ENCODE assay signal across 30 cellular contexts in genomic region chr7:83835424-83835823, GRCh38.
DNase-seq lines count a peak whose midpoint lies in the region; TF ChIP-seq lines count a peak whose summit lies in the region.
"Had no signal": no experiment of that assay in that cellular context is flagged by ENCODE, and none has a peak within 500 bp of the region (broad histone marks: within the 10 kb centered on the region; RNA-seq: fewer than 3 reads in every experiment).

No MANE protein-coding gene starts in this region.

- CTCF ChIA-PET in mammary epithelial cell (lab: Charles Lee; ENCODE audit: low non-redundant PET), result no interaction called here

- TF ChIP-seq POLR2A in breast epithelium (IDR thresholded peaks at IDR 0.05), result no peak
- TF ChIP-seq POLR2A in testis (IDR thresholded peaks at IDR 0.05), result no peak

- H3K79me2 ChIP-seq in mammary epithelial cell (ENCODE audit: insufficient read depth, low read length), result no peaks in the 10 kb centered on the region

- no peak overlapping the region for H3K9ac ChIP-seq in mammary epithelial cell (ENCODE audit: insufficient read depth, low read length)
- H3K9ac ChIP-seq: KMS-11 had no signal

- peak overlapping the region; percentile 30 for H3K4me2 ChIP-seq in mammary epithelial cell (ENCODE audit: insufficient read depth, low read depth, low read length)
- H3K4me2 ChIP-seq: KMS-11 had no signal

- H3K36me3 ChIP-seq in mammary epithelial cell (ENCODE audit: insufficient read depth, low read length) (no peaks in the 10 kb centered on the region), breast epithelium (no peaks in the 10 kb centered on the region), testis (ENCODE audit: low read depth, missing control alignments) (no peaks in the 10 kb centered on the region), tibial artery (no peaks in the 10 kb centered on the region)
- H3K36me3 ChIP-seq: brain microvascular endothelial cell, left lung, pancreas, suprapubic skin had no signal

- no peak for TF ChIP-seq CTCF in mammary epithelial cell (conservative IDR thresholded peaks at IDR 0.05 in 1 of 2, IDR thresholded peaks at IDR 0.05 in 1 of 2; ENCODE audit: extremely low read depth in 1 of 2, insufficient read depth in 1 of 2, low read depth in 1 of 2, low read length in 2 of 2)
- no peak for TF ChIP-seq CTCF in breast epithelium (IDR thresholded peaks at IDR 0.05)
- TF ChIP-seq CTCF in testis (IDR thresholded peaks at IDR 0.05), result no peak
- no peak for TF ChIP-seq CTCF in tibial artery (IDR thresholded peaks at IDR 0.05)

- no peak overlapping the region for H3K27ac ChIP-seq in mammary epithelial cell (ENCODE audit: insufficient read depth, low read depth, low read length)
- H3K27ac ChIP-seq in breast epithelium, result peak overlapping the region in 1 of 2 donors; percentile 1
- no peak overlapping the region for H3K27ac ChIP-seq in testis
- H3K27ac ChIP-seq in tibial artery, result no peak overlapping the region
- H3K27ac ChIP-seq: brain microvascular endothelial cell, KMS-11, left lung, pancreas, RWPE1, SK-N-MC, skin epidermis, suprapubic skin had no signal

- H3K4me1 ChIP-seq in mammary epithelial cell (ENCODE audit: insufficient read depth, low read length), result no peaks in the 10 kb centered on the region
- no peaks in the 10 kb centered on the region for H3K4me1 ChIP-seq in breast epithelium
- no peaks in the 10 kb centered on the region for H3K4me1 ChIP-seq in testis
- no peaks in the 10 kb centered on the region for H3K4me1 ChIP-seq in tibial artery
- H3K4me1 ChIP-seq: left lung, pancreas, suprapubic skin had no signal

- BruUV-seq in mammary epithelial cell (replicated peaks; lab: Mats Ljungman, UMichigan), result no TSS peak

- dilution Hi-C loops in mammary epithelial cell (cut with HindIII; ENCODE audit: low sequenced_read_pairs), result no loop called here

- H3K9me3 ChIP-seq in mammary epithelial cell (replicated peaks; ENCODE audit: insufficient read depth, low read length), result no peaks in the 10 kb centered on the region
- H3K9me3 ChIP-seq in breast epithelium, result no peaks in the 10 kb centered on the region
- no peaks in the 10 kb centered on the region for H3K9me3 ChIP-seq in testis
- no peaks in the 10 kb centered on the region for H3K9me3 ChIP-seq in tibial artery
- H3K9me3 ChIP-seq: left lung, pancreas, suprapubic skin had no signal

- in situ Hi-C loops in mammary epithelial cell (cut with MboI; ENCODE audit: low sequenced_read_pairs in 2 of 2) (no loop called here), SK-MEL-5 (cut with HindIII; ENCODE audit: low pct_unique_long_range_greater_than_20kb, low sequenced_read_pairs) (no loop called here)

- no peaks in the 10 kb centered on the region for H4K20me1 ChIP-seq in mammary epithelial cell (ENCODE audit: insufficient read depth, low read length)

- H3K27me3 ChIP-seq in mammary epithelial cell (ENCODE audit: insufficient read depth, low read length), result no peaks in the 10 kb centered on the region
- no peaks in the 10 kb centered on the region for H3K27me3 ChIP-seq in breast epithelium
- H3K27me3 ChIP-seq in testis, result no peaks in the 10 kb centered on the region
- no peaks in the 10 kb centered on the region for H3K27me3 ChIP-seq in tibial artery
- H3K27me3 ChIP-seq: brain microvascular endothelial cell, left lung, pancreas, suprapubic skin had no signal

- no peak overlapping the region for H2AFZ ChIP-seq in mammary epithelial cell (ENCODE audit: low read depth, low read length)

- DNase-seq in mammary epithelial cell (peak; percentile 17), breast epithelium (ENCODE audit: low spot score in 2 of 2) (no peak), SK-MEL-5 (ENCODE audit: low read depth, low spot score) (peak; percentile 92), fibroblast of gingiva (ENCODE audit: low read depth) (peak; percentile 3), testis (no peak), inferior parietal cortex (ENCODE audit: extremely low spot score) (no peak), tibial artery (no peak)
- no peak for DNase-seq in stimulated activated CD4-positive, alpha-beta T cell treated with anti-CD3 and anti-CD28 coated beads, Interleukin-1b, Interleukin-23, amount 100 ng/mL, for 48 hours
- DNase-seq: 8988T; activated CD4-positive, alpha-beta T cell treated with anti-CD3 and anti-CD28 coated beads, Interleukin-2, amount 50 U/mL, for 4 hours; activated naive CD4-positive, alpha-beta T cell; brain microvascular endothelial cell; DMS79 treated with DMSO at 0.1 percent for 48 hours; GDM1; glutamatergic neuron; H7; islet precursor cell; left lung; mesenchymal stem cell; MM.1S; NCI-H1436 treated with DMSO at 0.1 percent for 48 hours; NCI-H2107; NCI-H748 treated with DMSO at 0.1 percent for 48 hours; pancreas; stimulated activated naive CD4-positive, alpha-beta T cell had no signal

- H3K4me3 ChIP-seq in mammary epithelial cell (replicated peaks in 1 of 3; ENCODE audit: insufficient read depth in 1 of 3, low read depth in 2 of 3, low read length in 3 of 3) (no peak overlapping the region), breast epithelium (no peak overlapping the region), testis (no peak overlapping the region), tibial artery (no peak overlapping the region)
- H3K4me3 ChIP-seq: left lung, pancreas, SK-N-MC, skin epidermis, suprapubic skin had no signal

- intact Hi-C loops in mammary epithelial cell (cut with micrococcal nuclease) (no loop called here), breast epithelium (cut with DNase I; ENCODE audit: low total_unique reads) (no loop called here), testis (cut with DNase I; ENCODE audit: low total_unique reads) (no loop called here), tibial artery (cut with DNase I; ENCODE audit: low total_unique reads) (loop anchor here (10.0 kb wide), 1 partner anchor 751 kb away; no protein-coding TSS in a partner anchor)

Comparison
In these comparisons a context has a peak if more than half of its experiments do, and no peak if none do; other contexts are left out.
1. DNase-seq: peak in mammary epithelial cell (single experiment), SK-MEL-5 (single experiment) and fibroblast of gingiva (single experiment); none in breast epithelium (0 of 2), testis (single experiment), inferior parietal cortex (single experiment), stimulated activated CD4-positive, alpha-beta T cell treated with anti-CD3 and anti-CD28 coated beads, Interleukin-1b, Interleukin-23, amount 100 ng/mL, for 48 hours (single experiment) and tibial artery (0 of 2).